In the genomic region with DNA sequence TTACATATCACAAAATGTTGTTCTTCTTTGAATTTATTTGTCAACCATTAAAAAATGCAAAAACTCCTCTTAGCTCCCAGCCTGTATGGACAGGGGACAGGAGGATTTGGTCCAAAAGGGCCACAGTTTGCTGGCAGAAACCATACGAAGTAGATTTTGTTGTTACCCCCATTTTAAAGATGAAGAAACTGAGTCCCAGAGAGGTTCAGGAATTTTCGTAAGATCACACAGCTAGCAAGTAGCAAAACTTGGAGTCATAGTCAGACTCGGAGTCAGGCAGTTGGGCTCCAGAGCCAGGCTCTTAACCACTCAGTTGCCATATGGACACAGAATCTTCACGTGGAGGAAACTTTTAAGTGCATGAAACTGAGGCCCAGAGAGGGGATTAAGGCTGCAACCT, we compare ENCODE assay signal across 7 cellular contexts.
"Had no signal": no experiment of that assay in that cellular context is flagged by ENCODE, and none has a peak within 500 bp of the region (broad histone marks: within the 10 kb centered on the region; RNA-seq: fewer than 3 reads in every experiment).

No MANE protein-coding gene starts in this region.

- H3K27ac ChIP-seq: HL-60, KMS-11 had no signal

- H3K4me2 ChIP-seq: KMS-11 had no signal

- FAIRE-seq: HTR-8/SVneo had no signal

- H3K9ac ChIP-seq: KMS-11 had no signal

- DNase-seq: IMR-90, Karpas-422, KBM-7, KG1 had no signal
